16 cellular contexts compared by ENCODE assay signal in the genomic region with DNA sequence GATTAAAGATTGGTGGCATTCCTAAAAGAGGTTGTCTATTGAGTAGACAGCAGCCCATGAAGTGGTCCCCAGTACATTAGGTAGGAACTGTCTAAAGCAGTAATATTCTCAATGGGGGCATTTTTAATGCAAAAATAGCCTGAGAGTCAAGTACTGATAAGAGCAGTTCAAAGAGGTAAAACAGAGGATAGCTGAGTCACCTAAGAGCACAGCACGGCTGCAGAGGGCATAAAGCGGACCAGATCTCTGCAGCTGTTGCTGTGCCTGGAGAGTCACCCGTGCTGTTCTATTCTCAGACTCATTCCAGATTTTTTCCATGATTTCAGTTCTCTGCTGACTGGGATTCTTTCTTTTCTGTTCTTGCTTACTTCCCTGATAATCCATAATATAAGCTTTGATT.
"Had no signal": no experiment of that assay in that cellular context is flagged by ENCODE, and none has a peak within 500 bp of the region (broad histone marks: within the 10 kb centered on the region; RNA-seq: fewer than 3 reads in every experiment).

No MANE protein-coding gene starts in this region.

- H3K27me3 Mint-ChIP-seq: activated B cell treated with CpG ODN at 0.5 μM for 24 hours; activated naive CD8-positive, alpha-beta T cell treated with anti-CD3 and anti-CD28 coated beads, Interleukin-2, amount 10 ng/mL, durations not matched to agents 7 days and 5 days; brain; central memory CD8-positive, alpha-beta T cell had no signal

- FAIRE-seq: urothelium cell line had no signal

- H3K9me3 Mint-ChIP-seq: activated B cell treated with CpG ODN at 0.5 μM for 24 hours; activated naive CD8-positive, alpha-beta T cell treated with anti-CD3 and anti-CD28 coated beads, Interleukin-2, amount 10 ng/mL, durations not matched to agents 7 days and 5 days; brain; central memory CD8-positive, alpha-beta T cell; stimulated activated effector memory CD8-positive, alpha-beta T cell treated with anti-CD3 and anti-CD28 coated beads, Interleukin-12 subunit alpha, Interleukin-12 subunit beta, amount 100 ng/mL, for 72 hours had no signal

- H3K36me3 Mint-ChIP-seq: activated naive CD8-positive, alpha-beta T cell treated with anti-CD3 and anti-CD28 coated beads, Interleukin-2, amount 10 ng/mL, durations not matched to agents 7 days and 5 days; brain; stimulated activated effector memory CD8-positive, alpha-beta T cell treated with anti-CD3 and anti-CD28 coated beads, Interleukin-12 subunit alpha, Interleukin-12 subunit beta, amount 100 ng/mL, for 72 hours had no signal

- DNase-seq: activated B cell treated with CpG ODN at 0.5 μM for 24 hours; activated CD4-positive, alpha-beta T cell treated with anti-CD3 and anti-CD28 coated beads for 48 hours; activated CD8-positive, alpha-beta memory T cell treated with anti-CD3 and anti-CD28 coated beads, Interleukin-2, amount 50 U/mL, for 4 hours; activated CD8-positive, alpha-beta T cell treated with anti-CD3 and anti-CD28 coated beads, Interleukin-2, amount 10 ng/mL, durations not matched to agents 7 days and 5 days; activated naive CD8-positive, alpha-beta T cell treated with anti-CD3 and anti-CD28 coated beads, Interleukin-2, amount 10 ng/mL, durations not matched to agents 7 days and 5 days; effector CD8-positive, alpha-beta T cell; foreskin fibroblast; mesendoderm; psoas muscle; stimulated activated CD4-positive, alpha-beta T cell treated with anti-CD3 and anti-CD28 coated beads, Interleukin-12 subunit alpha, Interleukin-12 subunit beta, amount 100 ng/mL, for 4 hours; stimulated activated CD4-positive, alpha-beta T cell treated with anti-CD3 and anti-CD28 coated beads, Interleukin-2, amount 100 ng/mL, for 24 hours; thyroid gland had no signal

- H3K27ac ChIP-seq: psoas muscle, thyroid gland had no signal

- H3K4me1 Mint-ChIP-seq: activated B cell treated with CpG ODN at 0.5 μM for 24 hours; activated naive CD8-positive, alpha-beta T cell treated with anti-CD3 and anti-CD28 coated beads, Interleukin-2, amount 10 ng/mL, durations not matched to agents 7 days and 5 days; brain; central memory CD8-positive, alpha-beta T cell; stimulated activated effector memory CD8-positive, alpha-beta T cell treated with anti-CD3 and anti-CD28 coated beads, Interleukin-12 subunit alpha, Interleukin-12 subunit beta, amount 100 ng/mL, for 72 hours had no signal

- H3K4me3 Mint-ChIP-seq: activated B cell treated with CpG ODN at 0.5 μM for 24 hours; activated CD8-positive, alpha-beta T cell treated with anti-CD3 and anti-CD28 coated beads, Interleukin-2, amount 10 ng/mL, durations not matched to agents 7 days and 5 days; activated naive CD8-positive, alpha-beta T cell treated with anti-CD3 and anti-CD28 coated beads, Interleukin-2, amount 10 ng/mL, durations not matched to agents 7 days and 5 days; brain; central memory CD8-positive, alpha-beta T cell; stimulated activated effector memory CD8-positive, alpha-beta T cell treated with anti-CD3 and anti-CD28 coated beads, Interleukin-12 subunit alpha, Interleukin-12 subunit beta, amount 100 ng/mL, for 72 hours had no signal

- H3K27me3 ChIP-seq: thyroid gland had no signal

- H3K4me1 ChIP-seq: psoas muscle, thyroid gland had no signal

- ATAC-seq: activated CD8-positive, alpha-beta T cell treated with anti-CD3 and anti-CD28 coated beads, Interleukin-2, amount 10 ng/mL, durations not matched to agents 7 days and 5 days; psoas muscle; stimulated activated effector memory CD8-positive, alpha-beta T cell treated with anti-CD3 and anti-CD28 coated beads, Interleukin-12 subunit alpha, Interleukin-12 subunit beta, amount 100 ng/mL, for 72 hours had no signal

- H3K9me3 ChIP-seq: psoas muscle, thyroid gland had no signal

- H3K27ac Mint-ChIP-seq: activated B cell treated with CpG ODN at 0.5 μM for 24 hours; activated CD8-positive, alpha-beta T cell treated with anti-CD3 and anti-CD28 coated beads, Interleukin-2, amount 10 ng/mL, durations not matched to agents 7 days and 5 days; activated naive CD8-positive, alpha-beta T cell treated with anti-CD3 and anti-CD28 coated beads, Interleukin-2, amount 10 ng/mL, durations not matched to agents 7 days and 5 days; brain; stimulated activated effector memory CD8-positive, alpha-beta T cell treated with anti-CD3 and anti-CD28 coated beads, Interleukin-12 subunit alpha, Interleukin-12 subunit beta, amount 100 ng/mL, for 72 hours had no signal
